In the genomic region with DNA sequence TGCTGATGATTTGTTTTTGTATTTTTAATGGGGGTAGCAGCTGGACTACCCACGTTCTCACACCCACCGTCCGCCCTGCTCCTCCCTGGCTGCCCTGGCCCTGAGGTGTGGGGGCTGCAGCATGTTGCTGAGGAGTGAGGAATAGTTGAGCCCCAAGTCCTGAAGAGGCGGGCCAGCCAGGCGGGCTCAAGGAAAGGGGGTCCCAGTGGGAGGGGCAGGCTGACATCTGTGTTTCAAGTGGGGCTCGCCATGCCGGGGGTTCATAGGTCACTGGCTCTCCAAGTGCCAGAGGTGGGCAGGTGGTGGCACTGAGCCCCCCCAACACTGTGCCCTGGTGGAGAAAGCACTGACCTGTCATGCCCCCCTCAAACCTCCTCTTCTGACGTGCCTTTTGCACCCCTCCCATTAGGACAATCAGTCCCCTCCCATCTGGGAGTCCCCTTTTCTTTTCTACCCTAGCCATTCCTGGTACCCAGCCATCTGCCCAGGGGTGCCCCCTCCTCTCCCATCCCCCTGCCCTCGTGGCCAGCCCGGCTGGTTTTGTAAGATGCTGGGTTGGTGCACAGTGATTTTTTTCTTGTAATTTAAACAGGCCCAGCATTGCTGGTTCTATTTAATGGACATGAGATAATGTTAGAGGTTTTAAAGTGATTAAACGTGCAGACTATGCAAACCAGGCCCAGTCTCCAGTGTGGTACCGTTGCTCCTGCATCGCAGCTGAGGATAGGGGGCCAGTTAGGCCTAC, we compare ENCODE assay signal across 11 cellular contexts. TPM values are rescaled to one million over a fixed set of nuclear protein-coding genes. Genes with fewer than 3 reads are reported as not detected.
DNase-seq lines count a peak whose midpoint lies in the region; TF ChIP-seq lines count a peak whose summit lies in the region.
"Had no signal": no experiment of that assay in that cellular context is flagged by ENCODE, and none has a peak within 500 bp of the region (broad histone marks: within the 10 kb centered on the region; RNA-seq: fewer than 3 reads in every experiment).

No MANE protein-coding gene starts in this region.

- H3K9me3 ChIP-seq in HEK293 (ENCODE audit: control insufficient read depth, insufficient read depth, low read depth, low read length) (no peaks in the 10 kb centered on the region), skeletal muscle tissue (ENCODE audit: control insufficient read depth in 3 of 3, low read length in 3 of 3) (no peaks in the 10 kb centered on the region)

- POLR2A ChIA-PET in HEK293 (lab: Yijun Ruan, JAX): no interaction called here
- POLR2A ChIA-PET in activated CD4-positive, alpha-beta memory T cell treated with anti-CD3 and anti-CD28 coated beads, Interleukin-2, amount 10 ng/mL, durations not matched to agents 7 days and 5 days (lab: Charles Lee): interaction anchor here (0.7 to 4.6 kb wide), 7 partner anchors 9 to 238 kb away, joined by 3 to 26 read pairs (median 9); a partner anchor contains a TSS

- H3K4me1 ChIP-seq in HEK293 (ENCODE audit: control insufficient read depth, insufficient read depth, low read length) (no peaks in the 10 kb centered on the region), skeletal muscle tissue (ENCODE audit: control insufficient read depth in 3 of 3, insufficient read depth in 3 of 3, low read length in 3 of 3) (peaks cover 25 to 27% (median 27%) of the 10 kb centered on the region in 3 donors)

- DNase-seq in activated CD4-positive, alpha-beta memory T cell treated with anti-CD3 and anti-CD28 coated beads, Interleukin-2, amount 10 ng/mL, durations not matched to agents 7 days and 5 days: no peak
- no peak for DNase-seq in immature natural killer cell
- DNase-seq in HK-2 (ENCODE audit: unreplicated experiment): no peak
- no peak for DNase-seq in central memory CD4-positive, alpha-beta T cell
- DNase-seq in NCI-H1105 (lab: John Stamatoyannopoulos, UW): no peak
- DNase-seq in epidermal melanocyte (ENCODE audit: insufficient read length, low spot score): no peak
- DNase-seq: DMS79 treated with DMSO at 0.1 percent for 48 hours; NCI-H226; stimulated activated CD4-positive, alpha-beta T cell treated with anti-CD3 and anti-CD28 coated beads, Interleukin-2, amount 100 ng/mL, for 24 hours had no signal

- peak overlapping the region; percentile 2; the same call in 1 of the 2 replicates for H3K27ac ChIP-seq in HEK293 (ENCODE audit: extremely low read depth, low read depth, low read length)
- H3K27ac ChIP-seq in skeletal muscle tissue (ENCODE audit: low read depth, low read length): peak overlapping the region; percentile 85

- H3K27me3 ChIP-seq in skeletal muscle tissue (ENCODE audit: control insufficient read depth in 3 of 3, insufficient read depth in 3 of 3, low read length in 3 of 3): no peaks in the 10 kb centered on the region

- peak overlapping the region; percentile 63 to 83 (median 80) for H3K9ac ChIP-seq in skeletal muscle tissue (ENCODE audit: low read depth in 1 of 3, low read length in 3 of 3)

- H3K36me3 ChIP-seq in HEK293 (ENCODE audit: control insufficient read depth in 2 of 2, insufficient read depth in 1 of 2, low read length in 2 of 2) (peaks cover 10 to 51% of the 10 kb centered on the region in 2 experiments; a peak in 2 of 3 replicates), skeletal muscle tissue (ENCODE audit: control insufficient read depth in 3 of 3, insufficient read depth in 3 of 3, low read length in 3 of 3) (peaks cover 39 to 43% (median 42%) of the 10 kb centered on the region in 3 donors)

- no peak overlapping the region for H3K4me3 Mint-ChIP-seq in activated CD4-positive, alpha-beta memory T cell treated with anti-CD3 and anti-CD28 coated beads, Interleukin-2, amount 10 ng/mL, durations not matched to agents 7 days and 5 days
- peak overlapping the region; percentile 38 to 64 (median 58) for H3K4me3 Mint-ChIP-seq in immature natural killer cell

- H3K4me3 ChIP-seq in HEK293 (ENCODE audit: low read depth, low read length) (no peak overlapping the region), skeletal muscle tissue (ENCODE audit: low read length in 3 of 3) (peak overlapping the region in 1 of 3 donors; percentile 13)

- CTCF ChIA-PET in HEK293 (lab: Yijun Ruan, JAX): interaction anchor here (0.6 to 0.7 kb wide), 2 partner anchors 9 to 265 kb away, joined by 3 to 4 read pairs; no protein-coding TSS in a partner anchor
- CTCF ChIA-PET in activated CD4-positive, alpha-beta memory T cell treated with anti-CD3 and anti-CD28 coated beads, Interleukin-2, amount 10 ng/mL, durations not matched to agents 7 days and 5 days (lab: Charles Lee): no interaction called here

- peaks cover 54% of the 10 kb centered on the region for H3K36me3 Mint-ChIP-seq in activated CD4-positive, alpha-beta memory T cell treated with anti-CD3 and anti-CD28 coated beads, Interleukin-2, amount 10 ng/mL, durations not matched to agents 7 days and 5 days (ENCODE audit: low read depth)
- peaks cover 3 to 9% (median 5%) of the 10 kb centered on the region in 3 donors for H3K36me3 Mint-ChIP-seq in immature natural killer cell

- no peak for TF ChIP-seq CTCF in HEK293 (tag by site-specific recombination; IDR thresholded peaks at IDR 0.05)

- peaks cover 63% of the 10 kb centered on the region for H3K4me1 Mint-ChIP-seq in activated CD4-positive, alpha-beta memory T cell treated with anti-CD3 and anti-CD28 coated beads, Interleukin-2, amount 10 ng/mL, durations not matched to agents 7 days and 5 days
- H3K4me1 Mint-ChIP-seq in immature natural killer cell: peaks cover 33 to 36% of the 10 kb centered on the region in 2 donors

- peak overlapping the region; percentile 71 for H3K27ac Mint-ChIP-seq in activated CD4-positive, alpha-beta memory T cell treated with anti-CD3 and anti-CD28 coated beads, Interleukin-2, amount 10 ng/mL, durations not matched to agents 7 days and 5 days
- peak overlapping the region; percentile 66 to 84 (median 80) for H3K27ac Mint-ChIP-seq in immature natural killer cell

- H3K9me3 Mint-ChIP-seq in activated CD4-positive, alpha-beta memory T cell treated with anti-CD3 and anti-CD28 coated beads, Interleukin-2, amount 10 ng/mL, durations not matched to agents 7 days and 5 days: no peaks in the 10 kb centered on the region
- H3K9me3 Mint-ChIP-seq in immature natural killer cell: no peaks in the 10 kb centered on the region

- no peaks in the 10 kb centered on the region for H3K27me3 Mint-ChIP-seq in activated CD4-positive, alpha-beta memory T cell treated with anti-CD3 and anti-CD28 coated beads, Interleukin-2, amount 10 ng/mL, durations not matched to agents 7 days and 5 days
- H3K27me3 Mint-ChIP-seq in immature natural killer cell (ENCODE audit: low read depth in 3 of 3): peaks cover 5 to 10% (median 6%) of the 10 kb centered on the region in 3 donors

TF ChIP-seq in HEK293, 187 proteins besides CTCF, POLR2A, EP300 and RAD21 (continues in another document):
- TF ChIP-seq ZFHX2 (tag by site-specific recombination; conservative IDR thresholded peaks at IDR 0.05): peak; percentile 73
- TF ChIP-seq, protein P1, sequence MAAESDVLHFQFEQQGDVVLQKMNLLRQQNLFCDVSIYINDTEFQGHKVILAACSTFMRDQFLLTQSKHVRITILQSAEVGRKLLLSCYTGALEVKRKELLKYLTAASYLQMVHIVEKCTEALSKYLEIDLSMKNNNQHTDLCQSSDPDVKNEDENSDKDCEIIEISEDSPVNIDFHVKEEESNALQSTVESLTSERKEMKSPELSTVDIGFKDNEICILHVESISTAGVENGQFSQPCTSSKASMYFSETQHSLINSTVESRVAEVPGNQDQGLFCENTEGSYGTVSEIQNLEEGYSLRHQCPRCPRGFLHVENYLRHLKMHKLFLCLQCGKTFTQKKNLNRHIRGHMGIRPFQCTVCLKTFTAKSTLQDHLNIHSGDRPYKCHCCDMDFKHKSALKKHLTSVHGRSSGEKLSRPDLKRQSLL (tag by site-specific recombination; IDR thresholded peaks at IDR 0.05): no peak
- TF ChIP-seq, protein P2, sequence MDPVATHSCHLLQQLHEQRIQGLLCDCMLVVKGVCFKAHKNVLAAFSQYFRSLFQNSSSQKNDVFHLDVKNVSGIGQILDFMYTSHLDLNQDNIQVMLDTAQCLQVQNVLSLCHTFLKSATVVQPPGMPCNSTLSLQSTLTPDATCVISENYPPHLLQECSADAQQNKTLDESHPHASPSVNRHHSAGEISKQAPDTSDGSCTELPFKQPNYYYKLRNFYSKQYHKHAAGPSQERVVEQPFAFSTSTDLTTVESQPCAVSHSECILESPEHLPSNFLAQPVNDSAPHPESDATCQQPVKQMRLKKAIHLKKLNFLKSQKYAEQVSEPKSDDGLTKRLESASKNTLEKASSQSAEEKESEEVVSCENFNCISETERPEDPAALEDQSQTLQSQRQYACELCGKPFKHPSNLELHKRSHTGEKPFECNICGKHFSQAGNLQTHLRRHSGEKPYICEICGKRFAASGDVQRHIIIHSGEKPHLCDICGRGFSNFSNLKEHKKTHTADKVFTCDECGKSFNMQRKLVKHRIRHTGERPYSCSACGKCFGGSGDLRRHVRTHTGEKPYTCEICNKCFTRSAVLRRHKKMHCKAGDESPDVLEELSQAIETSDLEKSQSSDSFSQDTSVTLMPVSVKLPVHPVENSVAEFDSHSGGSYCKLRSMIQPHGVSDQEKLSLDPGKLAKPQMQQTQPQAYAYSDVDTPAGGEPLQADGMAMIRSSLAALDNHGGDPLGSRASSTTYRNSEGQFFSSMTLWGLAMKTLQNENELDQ (tag by site-specific recombination; IDR thresholded peaks at IDR 0.05; ENCODE audit: low read depth): no peak
- no peak for TF ChIP-seq BCL11B (tag by site-specific recombination; IDR thresholded peaks at IDR 0.05; ENCODE audit: low read depth)
- TF ChIP-seq ZNF626 (tag by site-specific recombination; IDR thresholded peaks at IDR 0.05): no peak

RNA-seq across cellular contexts. Expression of a gene that starts 1.4 kb away (rescaled TPM):
- total RNA-seq in activated CD4-positive, alpha-beta memory T cell treated with anti-CD3 and anti-CD28 coated beads, Interleukin-2, amount 10 ng/mL, durations not matched to agents 7 days and 5 days: 10 to 100 TPM; 31.2 to 32.4 TPM
- polyA plus RNA-seq in immature natural killer cell: 10 to 100 TPM; 28.6 to 73.2 (median 53.5) TPM
- 19.8 TPM for total RNA-seq in skeletal muscle tissue

RNA-seq across cellular contexts. Expression of a gene that starts 14.6 kb away (rescaled TPM):
- total RNA-seq in activated CD4-positive, alpha-beta memory T cell treated with anti-CD3 and anti-CD28 coated beads, Interleukin-2, amount 10 ng/mL, durations not matched to agents 7 days and 5 days: 100 to 1,000 TPM; 550 to 553 TPM
- 10 to 100 TPM; 18.2 to 22.8 (median 20.8) TPM for polyA plus RNA-seq in immature natural killer cell
- 12.0 TPM for total RNA-seq in skeletal muscle tissue

RNA-seq across cellular contexts. Expression of a gene that starts 20.1 kb away (rescaled TPM):
- total RNA-seq in activated CD4-positive, alpha-beta memory T cell treated with anti-CD3 and anti-CD28 coated beads, Interleukin-2, amount 10 ng/mL, durations not matched to agents 7 days and 5 days: 100 to 1,000 TPM; 132 to 133 TPM
- polyA plus RNA-seq in immature natural killer cell: 1 to 10 TPM; 4.1 to 7.4 (median 5.4) TPM
- total RNA-seq in skeletal muscle tissue: 14.1 TPM

RNA-seq across cellular contexts. Expression of a gene that starts 49.4 kb away (rescaled TPM):
- 10 to 100 TPM; 37.6 to 41.7 TPM for total RNA-seq in activated CD4-positive, alpha-beta memory T cell treated with anti-CD3 and anti-CD28 coated beads, Interleukin-2, amount 10 ng/mL, durations not matched to agents 7 days and 5 days
- polyA plus RNA-seq in immature natural killer cell: 10 to 100 TPM; 25.5 to 33.1 (median 32.1) TPM
- 5.7 TPM for total RNA-seq in skeletal muscle tissue

RNA-seq across cellular contexts. Expression of a gene that starts 52.1 kb away (rescaled TPM):
- 10 to 100 TPM; 71.3 to 75.2 TPM for total RNA-seq in activated CD4-positive, alpha-beta memory T cell treated with anti-CD3 and anti-CD28 coated beads, Interleukin-2, amount 10 ng/mL, durations not matched to agents 7 days and 5 days
- polyA plus RNA-seq in immature natural killer cell: 10 to 100 TPM; 54.9 to 74.4 (median 59.3) TPM
- total RNA-seq in skeletal muscle tissue: 30.3 TPM

Comparison
In these comparisons a context has a peak if more than half of its experiments do, and no peak if none do; other contexts are left out.
1. RNA of a gene that starts 14.6 kb away (total RNA-seq): 550 to 553 TPM in activated CD4-positive, alpha-beta memory T cell treated with anti-CD3 and anti-CD28 coated beads, Interleukin-2, amount 10 ng/mL, durations not matched to agents 7 days and 5 days; 12.0 TPM in skeletal muscle tissue (single experiment); every median in the first group is over 10 times any median in the second.